In genomic region chr11:20931029-20931428, GRCh38 we compare ENCODE assay signal across 3 cellular contexts.
"Had no signal": no experiment of that assay in that cellular context is flagged by ENCODE, and none has a peak within 500 bp of the region (broad histone marks: within the 10 kb centered on the region; RNA-seq: fewer than 3 reads in every experiment).

No MANE protein-coding gene starts in this region.

- ATAC-seq: GM12878 had no signal

- H3K4me3 ChIP-seq: GM12878 had no signal

- DNase-seq: GDM1, GF-D8 had no signal
